In genomic region chr2:9656270-9656766, GRCh38 we compare ENCODE assay signal across 1 cellular context.
TF ChIP-seq lines count a peak whose summit lies in the region.

No MANE protein-coding gene starts in this region.

TF ChIP-seq in HEK293, 187 proteins besides CTCF, POLR2A, EP300 and RAD21 (continued from another document):
- TF ChIP-seq ZNF18 (tag by site-specific recombination; IDR thresholded peaks at IDR 0.05) (no peak), ZBTB21 (tag by site-specific recombination; IDR thresholded peaks at IDR 0.05) (no peak), ZNF433 (tag by site-specific recombination; IDR thresholded peaks at IDR 0.05; ENCODE audit: low read depth) (no peak), ZIC2 (tag by site-specific recombination; IDR thresholded peaks at IDR 0.05) (peak; percentile 65; the same call in 1 of the 2 replicates)
